ENCODE assay signal across 1 cellular context in genomic region chr6:109095036-109095820, GRCh38.
TF ChIP-seq lines count a peak whose summit lies in the region.

Gene CEP57L1, plus strand, starts transcription at chr6:109095507. Its CDS starts 49,715 bp downstream, at chr6:109145222.

TF ChIP-seq in GM12878, 131 proteins besides CTCF, POLR2A, EP300 and RAD21 (continued from another document and continues in another):
- TF ChIP-seq BRCA1 (IDR thresholded peaks at IDR 0.05; ENCODE audit: low read depth, low read length) (no peak), SRF (IDR thresholded peaks at IDR 0.05; ENCODE audit: low read depth in 2 of 2, low read length in 2 of 2) (peak in 1 of 2 experiments; percentile 81; a peak in 2 of 4 replicates), GABPA (IDR thresholded peaks at IDR 0.05; ENCODE audit: low read depth) (peak; percentile 64), NR2C1 (IDR thresholded peaks at IDR 0.05) (peak; percentile 75), ZNF622 (IDR thresholded peaks at IDR 0.05) (no peak), PML (IDR thresholded peaks at IDR 0.05; ENCODE audit: low read length) (peak; percentile 70; the same call in 1 of the 2 replicates), EZH2 (IDR thresholded peaks at IDR 0.05; ENCODE audit: borderline replicate concordance, control insufficient read depth, low read depth, low read length) (no peak), RAD51 (IDR thresholded peaks at IDR 0.05) (peak; percentile 43), CHD2 (IDR thresholded peaks at IDR 0.05; ENCODE audit: borderline replicate concordance, low read depth, low read length) (no peak), PKNOX1 (IDR thresholded peaks at IDR 0.05) (peak; percentile 45; the same call in 1 of the 2 replicates), MYC (IDR thresholded peaks at IDR 0.05; ENCODE audit: insufficient read depth, insufficient read length, insufficient replicate concordance, low read length, severe bottlenecking) (no peak), RCOR1 (conservative IDR thresholded peaks at IDR 0.05; ENCODE audit: low read depth, low read length) (no peak), SKIL (IDR thresholded peaks at IDR 0.05; ENCODE audit: low read depth, poor library complexity, severe bottlenecking) (no peak), FOXK2 (IDR thresholded peaks at IDR 0.05) (no peak; the same call in none of the 2 replicates), SUPT20H (IDR thresholded peaks at IDR 0.05; ENCODE audit: borderline replicate concordance, control insufficient read depth, low read depth, low read length) (no peak), CBFB (IDR thresholded peaks at IDR 0.05; ENCODE audit: low read depth) (no peak), RB1 (IDR thresholded peaks at IDR 0.05; ENCODE audit: borderline replicate concordance) (no peak; the same call in 1 of the 2 replicates), CBX5 (IDR thresholded peaks at IDR 0.05; ENCODE audit: low read depth) (no peak), IKZF1 (conservative IDR thresholded peaks at IDR 0.05) (peak; percentile 89), NFXL1 (IDR thresholded peaks at IDR 0.05; ENCODE audit: borderline replicate concordance) (no peak), NFYA (IDR thresholded peaks at IDR 0.05; ENCODE audit: borderline replicate concordance, low read depth, low read length) (no peak), BMI1 (IDR thresholded peaks at IDR 0.05; ENCODE audit: borderline replicate concordance) (no peak), ETV6 (conservative IDR thresholded peaks at IDR 0.05 in 1 of 2, IDR thresholded peaks at IDR 0.05 in 1 of 2; ENCODE audit: borderline replicate concordance in 1 of 2, low read depth in 1 of 2) (no peak), POLR2AphosphoS5 (IDR thresholded peaks at IDR 0.05; ENCODE audit: low read length) (peak; percentile 75), TAF1 (IDR thresholded peaks at IDR 0.05; ENCODE audit: borderline replicate concordance, low read depth, low read length) (no peak; the same call in none of the 2 replicates), KDM1A (IDR thresholded peaks at IDR 0.05; ENCODE audit: borderline replicate concordance) (no peak), PAX8 (IDR thresholded peaks at IDR 0.05) (no peak), EED (IDR thresholded peaks at IDR 0.05; ENCODE audit: low read depth) (peak; percentile 53; the same call in 1 of the 2 replicates), NBN (IDR thresholded peaks at IDR 0.05) (peak; percentile 94)
- TF ChIP-seq, protein P1, sequence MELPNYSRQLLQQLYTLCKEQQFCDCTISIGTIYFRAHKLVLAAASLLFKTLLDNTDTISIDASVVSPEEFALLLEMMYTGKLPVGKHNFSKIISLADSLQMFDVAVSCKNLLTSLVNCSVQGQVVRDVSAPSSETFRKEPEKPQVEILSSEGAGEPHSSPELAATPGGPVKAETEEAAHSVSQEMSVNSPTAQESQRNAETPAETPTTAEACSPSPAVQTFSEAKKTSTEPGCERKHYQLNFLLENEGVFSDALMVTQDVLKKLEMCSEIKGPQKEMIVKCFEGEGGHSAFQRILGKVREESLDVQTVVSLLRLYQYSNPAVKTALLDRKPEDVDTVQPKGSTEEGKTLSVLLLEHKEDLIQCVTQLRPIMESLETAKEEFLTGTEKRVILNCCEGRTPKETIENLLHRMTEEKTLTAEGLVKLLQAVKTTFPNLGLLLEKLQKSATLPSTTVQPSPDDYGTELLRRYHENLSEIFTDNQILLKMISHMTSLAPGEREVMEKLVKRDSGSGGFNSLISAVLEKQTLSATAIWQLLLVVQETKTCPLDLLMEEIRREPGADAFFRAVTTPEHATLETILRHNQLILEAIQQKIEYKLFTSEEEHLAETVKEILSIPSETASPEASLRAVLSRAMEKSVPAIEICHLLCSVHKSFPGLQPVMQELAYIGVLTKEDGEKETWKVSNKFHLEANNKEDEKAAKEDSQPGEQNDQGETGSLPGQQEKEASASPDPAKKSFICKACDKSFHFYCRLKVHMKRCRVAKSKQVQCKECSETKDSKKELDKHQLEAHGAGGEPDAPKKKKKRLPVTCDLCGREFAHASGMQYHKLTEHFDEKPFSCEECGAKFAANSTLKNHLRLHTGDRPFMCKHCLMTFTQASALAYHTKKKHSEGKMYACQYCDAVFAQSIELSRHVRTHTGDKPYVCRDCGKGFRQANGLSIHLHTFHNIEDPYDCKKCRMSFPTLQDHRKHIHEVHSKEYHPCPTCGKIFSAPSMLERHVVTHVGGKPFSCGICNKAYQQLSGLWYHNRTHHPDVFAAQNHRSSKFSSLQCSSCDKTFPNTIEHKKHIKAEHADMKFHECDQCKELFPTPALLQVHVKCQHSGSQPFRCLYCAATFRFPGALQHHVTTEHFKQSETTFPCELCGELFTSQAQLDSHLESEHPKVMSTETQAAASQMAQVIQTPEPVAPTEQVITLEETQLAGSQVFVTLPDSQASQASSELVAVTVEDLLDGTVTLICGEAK (IDR thresholded peaks at IDR 0.05; ENCODE audit: borderline replicate concordance) = peak; percentile 86; the same call in 1 of the 2 replicates
- TF ChIP-seq, protein P2, sequence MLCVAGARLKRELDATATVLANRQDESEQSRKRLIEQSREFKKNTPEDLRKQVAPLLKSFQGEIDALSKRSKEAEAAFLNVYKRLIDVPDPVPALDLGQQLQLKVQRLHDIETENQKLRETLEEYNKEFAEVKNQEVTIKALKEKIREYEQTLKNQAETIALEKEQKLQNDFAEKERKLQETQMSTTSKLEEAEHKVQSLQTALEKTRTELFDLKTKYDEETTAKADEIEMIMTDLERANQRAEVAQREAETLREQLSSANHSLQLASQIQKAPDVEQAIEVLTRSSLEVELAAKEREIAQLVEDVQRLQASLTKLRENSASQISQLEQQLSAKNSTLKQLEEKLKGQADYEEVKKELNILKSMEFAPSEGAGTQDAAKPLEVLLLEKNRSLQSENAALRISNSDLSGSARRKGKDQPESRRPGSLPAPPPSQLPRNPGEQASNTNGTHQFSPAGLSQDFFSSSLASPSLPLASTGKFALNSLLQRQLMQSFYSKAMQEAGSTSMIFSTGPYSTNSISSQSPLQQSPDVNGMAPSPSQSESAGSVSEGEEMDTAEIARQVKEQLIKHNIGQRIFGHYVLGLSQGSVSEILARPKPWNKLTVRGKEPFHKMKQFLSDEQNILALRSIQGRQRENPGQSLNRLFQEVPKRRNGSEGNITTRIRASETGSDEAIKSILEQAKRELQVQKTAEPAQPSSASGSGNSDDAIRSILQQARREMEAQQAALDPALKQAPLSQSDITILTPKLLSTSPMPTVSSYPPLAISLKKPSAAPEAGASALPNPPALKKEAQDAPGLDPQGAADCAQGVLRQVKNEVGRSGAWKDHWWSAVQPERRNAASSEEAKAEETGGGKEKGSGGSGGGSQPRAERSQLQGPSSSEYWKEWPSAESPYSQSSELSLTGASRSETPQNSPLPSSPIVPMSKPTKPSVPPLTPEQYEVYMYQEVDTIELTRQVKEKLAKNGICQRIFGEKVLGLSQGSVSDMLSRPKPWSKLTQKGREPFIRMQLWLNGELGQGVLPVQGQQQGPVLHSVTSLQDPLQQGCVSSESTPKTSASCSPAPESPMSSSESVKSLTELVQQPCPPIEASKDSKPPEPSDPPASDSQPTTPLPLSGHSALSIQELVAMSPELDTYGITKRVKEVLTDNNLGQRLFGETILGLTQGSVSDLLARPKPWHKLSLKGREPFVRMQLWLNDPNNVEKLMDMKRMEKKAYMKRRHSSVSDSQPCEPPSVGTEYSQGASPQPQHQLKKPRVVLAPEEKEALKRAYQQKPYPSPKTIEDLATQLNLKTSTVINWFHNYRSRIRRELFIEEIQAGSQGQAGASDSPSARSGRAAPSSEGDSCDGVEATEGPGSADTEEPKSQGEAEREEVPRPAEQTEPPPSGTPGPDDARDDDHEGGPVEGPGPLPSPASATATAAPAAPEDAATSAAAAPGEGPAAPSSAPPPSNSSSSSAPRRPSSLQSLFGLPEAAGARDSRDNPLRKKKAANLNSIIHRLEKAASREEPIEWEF (IDR thresholded peaks at IDR 0.05; ENCODE audit: insufficient replicate concordance, low read depth, low read length) = no peak
- TF ChIP-seq, protein P3, sequence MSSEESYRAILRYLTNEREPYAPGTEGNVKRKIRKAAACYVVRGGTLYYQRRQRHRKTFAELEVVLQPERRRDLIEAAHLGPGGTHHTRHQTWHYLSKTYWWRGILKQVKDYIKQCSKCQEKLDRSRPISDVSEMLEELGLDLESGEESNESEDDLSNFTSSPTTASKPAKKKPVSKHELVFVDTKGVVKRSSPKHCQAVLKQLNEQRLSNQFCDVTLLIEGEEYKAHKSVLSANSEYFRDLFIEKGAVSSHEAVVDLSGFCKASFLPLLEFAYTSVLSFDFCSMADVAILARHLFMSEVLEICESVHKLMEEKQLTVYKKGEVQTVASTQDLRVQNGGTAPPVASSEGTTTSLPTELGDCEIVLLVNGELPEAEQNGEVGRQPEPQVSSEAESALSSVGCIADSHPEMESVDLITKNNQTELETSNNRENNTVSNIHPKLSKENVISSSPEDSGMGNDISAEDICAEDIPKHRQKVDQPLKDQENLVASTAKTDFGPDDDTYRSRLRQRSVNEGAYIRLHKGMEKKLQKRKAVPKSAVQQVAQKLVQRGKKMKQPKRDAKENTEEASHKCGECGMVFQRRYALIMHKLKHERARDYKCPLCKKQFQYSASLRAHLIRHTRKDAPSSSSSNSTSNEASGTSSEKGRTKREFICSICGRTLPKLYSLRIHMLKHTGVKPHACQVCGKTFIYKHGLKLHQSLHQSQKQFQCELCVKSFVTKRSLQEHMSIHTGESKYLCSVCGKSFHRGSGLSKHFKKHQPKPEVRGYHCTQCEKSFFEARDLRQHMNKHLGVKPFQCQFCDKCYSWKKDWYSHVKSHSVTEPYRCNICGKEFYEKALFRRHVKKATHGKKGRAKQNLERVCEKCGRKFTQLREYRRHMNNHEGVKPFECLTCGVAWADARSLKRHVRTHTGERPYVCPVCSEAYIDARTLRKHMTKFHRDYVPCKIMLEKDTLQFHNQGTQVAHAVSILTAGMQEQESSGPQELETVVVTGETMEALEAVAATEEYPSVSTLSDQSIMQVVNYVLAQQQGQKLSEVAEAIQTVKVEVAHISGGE (CRISPR knock-in tag; IDR thresholded peaks at IDR 0.05) = no peak
- TF ChIP-seq, protein P4, sequence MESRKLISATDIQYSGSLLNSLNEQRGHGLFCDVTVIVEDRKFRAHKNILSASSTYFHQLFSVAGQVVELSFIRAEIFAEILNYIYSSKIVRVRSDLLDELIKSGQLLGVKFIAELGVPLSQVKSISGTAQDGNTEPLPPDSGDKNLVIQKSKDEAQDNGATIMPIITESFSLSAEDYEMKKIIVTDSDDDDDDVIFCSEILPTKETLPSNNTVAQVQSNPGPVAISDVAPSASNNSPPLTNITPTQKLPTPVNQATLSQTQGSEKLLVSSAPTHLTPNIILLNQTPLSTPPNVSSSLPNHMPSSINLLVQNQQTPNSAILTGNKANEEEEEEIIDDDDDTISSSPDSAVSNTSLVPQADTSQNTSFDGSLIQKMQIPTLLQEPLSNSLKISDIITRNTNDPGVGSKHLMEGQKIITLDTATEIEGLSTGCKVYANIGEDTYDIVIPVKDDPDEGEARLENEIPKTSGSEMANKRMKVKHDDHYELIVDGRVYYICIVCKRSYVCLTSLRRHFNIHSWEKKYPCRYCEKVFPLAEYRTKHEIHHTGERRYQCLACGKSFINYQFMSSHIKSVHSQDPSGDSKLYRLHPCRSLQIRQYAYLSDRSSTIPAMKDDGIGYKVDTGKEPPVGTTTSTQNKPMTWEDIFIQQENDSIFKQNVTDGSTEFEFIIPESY (IDR thresholded peaks at IDR 0.05) = no peak
- TF ChIP-seq, protein P5, sequence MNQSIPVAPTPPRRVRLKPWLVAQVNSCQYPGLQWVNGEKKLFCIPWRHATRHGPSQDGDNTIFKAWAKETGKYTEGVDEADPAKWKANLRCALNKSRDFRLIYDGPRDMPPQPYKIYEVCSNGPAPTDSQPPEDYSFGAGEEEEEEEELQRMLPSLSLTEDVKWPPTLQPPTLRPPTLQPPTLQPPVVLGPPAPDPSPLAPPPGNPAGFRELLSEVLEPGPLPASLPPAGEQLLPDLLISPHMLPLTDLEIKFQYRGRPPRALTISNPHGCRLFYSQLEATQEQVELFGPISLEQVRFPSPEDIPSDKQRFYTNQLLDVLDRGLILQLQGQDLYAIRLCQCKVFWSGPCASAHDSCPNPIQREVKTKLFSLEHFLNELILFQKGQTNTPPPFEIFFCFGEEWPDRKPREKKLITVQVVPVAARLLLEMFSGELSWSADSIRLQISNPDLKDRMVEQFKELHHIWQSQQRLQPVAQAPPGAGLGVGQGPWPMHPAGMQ (IDR thresholded peaks at IDR 0.05; ENCODE audit: borderline replicate concordance) = no peak
- TF ChIP-seq, protein P6, sequence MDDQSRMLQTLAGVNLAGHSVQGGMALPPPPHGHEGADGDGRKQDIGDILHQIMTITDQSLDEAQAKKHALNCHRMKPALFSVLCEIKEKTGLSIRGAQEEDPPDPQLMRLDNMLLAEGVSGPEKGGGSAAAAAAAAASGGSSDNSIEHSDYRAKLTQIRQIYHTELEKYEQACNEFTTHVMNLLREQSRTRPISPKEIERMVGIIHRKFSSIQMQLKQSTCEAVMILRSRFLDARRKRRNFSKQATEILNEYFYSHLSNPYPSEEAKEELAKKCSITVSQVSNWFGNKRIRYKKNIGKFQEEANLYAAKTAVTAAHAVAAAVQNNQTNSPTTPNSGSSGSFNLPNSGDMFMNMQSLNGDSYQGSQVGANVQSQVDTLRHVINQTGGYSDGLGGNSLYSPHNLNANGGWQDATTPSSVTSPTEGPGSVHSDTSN (IDR thresholded peaks at IDR 0.05; ENCODE audit: insufficient replicate concordance, low read depth, low read length) = no peak
- TF ChIP-seq, protein P7, sequence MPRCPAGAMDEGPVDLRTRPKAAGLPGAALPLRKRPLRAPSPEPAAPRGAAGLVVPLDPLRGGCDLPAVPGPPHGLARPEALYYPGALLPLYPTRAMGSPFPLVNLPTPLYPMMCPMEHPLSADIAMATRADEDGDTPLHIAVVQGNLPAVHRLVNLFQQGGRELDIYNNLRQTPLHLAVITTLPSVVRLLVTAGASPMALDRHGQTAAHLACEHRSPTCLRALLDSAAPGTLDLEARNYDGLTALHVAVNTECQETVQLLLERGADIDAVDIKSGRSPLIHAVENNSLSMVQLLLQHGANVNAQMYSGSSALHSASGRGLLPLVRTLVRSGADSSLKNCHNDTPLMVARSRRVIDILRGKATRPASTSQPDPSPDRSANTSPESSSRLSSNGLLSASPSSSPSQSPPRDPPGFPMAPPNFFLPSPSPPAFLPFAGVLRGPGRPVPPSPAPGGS (IDR thresholded peaks at IDR 0.05; ENCODE audit: borderline replicate concordance, insufficient read depth, low read depth, low read length, poor library complexity, severe bottlenecking) = no peak
